In the genomic region with DNA sequence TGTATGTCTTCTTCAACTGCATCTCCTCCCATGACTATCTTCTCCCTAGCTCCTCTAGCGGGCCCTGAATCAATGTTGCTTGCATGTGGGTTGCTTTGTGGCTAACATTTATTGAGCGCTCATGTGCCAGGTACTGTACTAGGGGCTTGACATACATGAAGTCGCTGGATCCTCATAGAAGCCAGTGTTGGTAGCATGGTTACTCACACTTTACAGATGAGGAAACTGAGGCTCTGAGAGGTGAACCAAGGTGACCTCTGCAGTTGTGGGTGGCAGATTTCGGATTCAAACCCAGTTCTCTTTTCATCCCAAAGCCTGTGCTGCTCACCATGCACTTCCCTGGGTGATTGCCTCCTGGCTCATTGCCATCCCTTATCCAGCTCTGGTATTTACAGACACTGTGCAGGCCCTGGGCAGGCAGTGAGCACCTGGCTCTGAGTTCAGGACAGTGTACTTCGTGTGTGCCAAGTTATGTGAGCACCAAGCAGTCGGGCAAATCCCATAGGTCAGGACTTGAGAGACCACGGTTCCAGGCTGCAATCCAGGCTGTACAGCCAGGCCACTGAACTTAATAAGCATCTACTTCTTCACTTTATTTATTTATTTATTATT, we compare ENCODE assay signal across 8 cellular contexts. TPM values are rescaled to one million over a fixed set of nuclear protein-coding genes. Genes with fewer than 3 reads are reported as not detected.
DNase-seq lines count a peak whose midpoint lies in the region; ATAC-seq and TF ChIP-seq lines count a peak whose summit lies in the region.

No MANE protein-coding gene starts in this region.

- H3K9me3 Mint-ChIP-seq in activated CD4-positive, alpha-beta T cell treated with anti-CD3 and anti-CD28 coated beads for 36 hours (ENCODE audit: low read depth): no peaks in the 10 kb centered on the region

- no peaks in the 10 kb centered on the region for H3K27me3 Mint-ChIP-seq in activated CD4-positive, alpha-beta T cell treated with anti-CD3 and anti-CD28 coated beads for 36 hours

- no peak for DNase-seq in activated CD4-positive, alpha-beta T cell treated with anti-CD3 and anti-CD28 coated beads for 36 hours
- DNase-seq in activated CD4-positive, alpha-beta T cell treated with anti-CD3 and anti-CD28 coated beads, Interleukin-2, amount 50 U/mL, for 1 hour: no peak
- DNase-seq in foreskin fibroblast: peak in 1 of 2 donors; percentile 26
- DNase-seq in pons (ENCODE audit: low spot score): peak; percentile 20
- no peak for DNase-seq in activated CD8-positive, alpha-beta memory T cell treated with anti-CD3 and anti-CD28 coated beads, Interleukin-2, amount 50 U/mL, for 48 hours

- intact Hi-C loops in activated CD4-positive, alpha-beta T cell treated with anti-CD3 and anti-CD28 coated beads for 36 hours (cut with DNase I, micrococcal nuclease): loop anchor here (5.0 to 10.0 kb wide), 2 partner anchors 138 to 325 kb away; a partner anchor contains a TSS

- H3K4me3 ChIP-seq in foreskin fibroblast (ENCODE audit: low read depth in 1 of 2, low read length in 2 of 2): peak overlapping the region; percentile 88 to 96

- TF ChIP-seq CTCF in foreskin fibroblast (IDR thresholded peaks at IDR 0.05; ENCODE audit: low read depth, low read length): no peak

- CTCF ChIA-PET in activated CD4-positive, alpha-beta T cell treated with anti-CD3 and anti-CD28 coated beads for 36 hours (lab: Charles Lee): interaction anchor here (0.6 kb wide), 1 partner anchor 288 kb away, joined by 6 read pairs; no protein-coding TSS in a partner anchor

- peak overlapping the region; percentile 98 for H3K4me3 Mint-ChIP-seq in activated CD4-positive, alpha-beta T cell treated with anti-CD3 and anti-CD28 coated beads for 36 hours

- peaks cover 45% of the 10 kb centered on the region for H3K36me3 Mint-ChIP-seq in activated CD4-positive, alpha-beta T cell treated with anti-CD3 and anti-CD28 coated beads for 36 hours (ENCODE audit: low read depth)

- POLR2A ChIA-PET in activated CD4-positive, alpha-beta T cell treated with anti-CD3 and anti-CD28 coated beads for 36 hours (lab: Charles Lee): interaction anchor here (0.6 to 1.5 kb wide), 3 partner anchors 65 to 414 kb away, joined by 3 to 4 read pairs (median 3); a partner anchor contains a TSS

- peak overlapping the region; percentile 98 for H3K27ac Mint-ChIP-seq in activated CD4-positive, alpha-beta T cell treated with anti-CD3 and anti-CD28 coated beads for 36 hours

- peaks cover 25% of the 10 kb centered on the region for H3K4me1 Mint-ChIP-seq in activated CD4-positive, alpha-beta T cell treated with anti-CD3 and anti-CD28 coated beads for 36 hours

- no peak for ATAC-seq in activated CD4-positive, alpha-beta T cell treated with anti-CD3 and anti-CD28 coated beads for 36 hours
- ATAC-seq in SK-N-SH treated with all-trans-retinoic acid at 6 μM for 48 hours: 0 out of 3 replicates have a peak, but pooled peaks have one; percentile 4
- no peak for ATAC-seq in HG02759 (IDR thresholded peaks at IDR 0.05; ENCODE audit: unreplicated experiment)
- no peak for ATAC-seq in HG03025 (IDR thresholded peaks at IDR 0.05; ENCODE audit: low FRiP score, unreplicated experiment)

TF ChIP-seq in SK-N-SH treated with all-trans-retinoic acid at 6 μM for 48 hours, 23 proteins besides CTCF, POLR2A, EP300 and RAD21:
- TF ChIP-seq ZNF70 (CRISPR knock-in tag; IDR thresholded peaks at IDR 0.05): no peak
- TF ChIP-seq TCF4 (CRISPR knock-in tag; IDR thresholded peaks at IDR 0.05; ENCODE audit: borderline replicate concordance): peak; percentile 55; the same call in 1 of the 2 replicates
- TF ChIP-seq ZNF565 (CRISPR knock-in tag; conservative IDR thresholded peaks at IDR 0.05; ENCODE audit: low read depth): 0 out of 2 replicates have a peak, but pooled peaks have one; percentile 36

RNA-seq across cellular contexts. Expression of a gene that starts 1.3 kb away (rescaled TPM):
- total RNA-seq in activated CD4-positive, alpha-beta T cell treated with anti-CD3 and anti-CD28 coated beads for 36 hours: 10 to 100 TPM; 20.0 to 20.4 TPM

RNA-seq across cellular contexts. Expression of a gene that starts 1.4 kb away (rescaled TPM):
- total RNA-seq in activated CD4-positive, alpha-beta T cell treated with anti-CD3 and anti-CD28 coated beads for 36 hours: 1,000 to 10,000 TPM; 2,222 to 2,735 TPM

RNA-seq across cellular contexts. Expression of a gene that starts 28.4 kb away (rescaled TPM):
- total RNA-seq in activated CD4-positive, alpha-beta T cell treated with anti-CD3 and anti-CD28 coated beads for 36 hours: 1 to 10 TPM; 6.9 to 7.6 TPM

RNA-seq across cellular contexts. Expression of a gene that starts 55.6 kb away (rescaled TPM):
- 1 to 10 TPM; 1.3 to 1.7 TPM for total RNA-seq in activated CD4-positive, alpha-beta T cell treated with anti-CD3 and anti-CD28 coated beads for 36 hours
